8 cellular contexts compared by ENCODE assay signal in the genomic region with DNA sequence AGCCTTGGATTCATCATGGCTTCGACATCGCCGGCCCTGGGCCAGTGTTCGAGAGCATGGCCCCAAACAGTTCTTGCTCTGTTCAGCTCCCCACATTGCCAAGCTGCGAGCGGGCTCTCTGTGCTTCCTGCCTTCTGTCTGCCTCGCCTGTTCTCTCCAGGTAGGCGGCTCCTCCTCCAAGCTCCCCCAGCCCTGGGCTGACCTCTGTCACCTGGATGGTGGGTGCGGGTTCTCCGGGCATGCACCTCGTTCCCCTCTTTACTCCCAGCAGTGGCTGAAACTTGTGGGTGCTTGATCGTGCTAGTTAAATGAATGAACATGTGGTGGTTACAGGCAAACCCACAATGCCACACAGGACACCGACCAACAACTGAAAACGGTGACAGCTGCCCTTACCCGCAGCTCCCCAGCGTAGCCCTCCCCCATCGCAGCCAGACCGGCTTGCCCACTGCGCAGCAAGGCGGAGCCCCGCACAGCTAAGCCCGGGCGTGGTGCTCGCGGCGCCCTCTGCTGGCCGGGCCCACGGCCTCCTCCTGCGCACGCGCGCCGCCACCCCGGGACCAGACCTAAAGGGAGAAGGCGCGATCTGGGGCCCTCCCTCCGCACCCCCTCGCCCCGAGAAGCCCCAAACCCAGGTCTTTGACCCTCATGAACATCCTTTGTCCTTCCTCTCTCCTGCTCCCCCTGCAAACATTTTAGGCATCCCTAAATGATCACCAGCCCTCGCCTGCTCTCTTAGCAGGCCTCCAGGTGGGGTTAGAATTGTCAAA. TPM values are rescaled to one million over a fixed set of nuclear protein-coding genes. Genes with fewer than 3 reads are reported as not detected.
DNase-seq lines count a peak whose midpoint lies in the region; ATAC-seq, FAIRE-seq and TF ChIP-seq lines count a peak whose summit lies in the region.

No MANE protein-coding gene starts in this region.

- TF ChIP-seq CTCF in D721Med (IDR thresholded peaks at IDR 0.05; ENCODE audit: insufficient read depth, missing control alignments) = peak; percentile 92

- no peaks in the 10 kb centered on the region for H3K27me3 ChIP-seq in muscle layer of duodenum (ENCODE audit: low read depth, low read length)

- no peaks in the 10 kb centered on the region for H3K36me3 ChIP-seq in muscle layer of duodenum (ENCODE audit: control insufficient read depth in 1 of 2, insufficient read depth in 2 of 2, low read length in 2 of 2)

- H3K9me3 ChIP-seq in muscle layer of duodenum (ENCODE audit: control insufficient read depth in 1 of 2, low read length in 2 of 2) = no peaks in the 10 kb centered on the region

- FAIRE-seq in D721Med (lab: Jason Lieb, UNC) = no peak

- peak overlapping the region; percentile 90 for H3K27ac ChIP-seq in muscle layer of duodenum (ENCODE audit: low read length)

- DNase-seq in D721Med (ENCODE audit: insufficient read length, low spot score) (peak; percentile 92), OCI-M1 (lab: John Stamatoyannopoulos, UW) (peak; percentile 91)
- peak; percentile 94 for DNase-seq in activated T-cell treated with anti-CD3 and anti-CD28 coated beads, Interleukin-2, amount 50 U/mL, for 1 hour
- DNase-seq in stimulated activated CD8-positive, alpha-beta memory T cell treated with anti-CD3 and anti-CD28 coated beads, Interleukin-7, amount 100 ng/mL, for 24 hours (ENCODE audit: low read depth) = peak; percentile 81

- peak overlapping the region; percentile 64 to 81 for H3K4me3 ChIP-seq in muscle layer of duodenum (ENCODE audit: low read depth in 1 of 2, low read length in 2 of 2)

- peak; percentile 21; the same call in 1 of the 2 replicates for TF ChIP-seq RAD21 in Ishikawa (IDR thresholded peaks at IDR 0.05; ENCODE audit: low read depth)

- peak; percentile 54 for ATAC-seq in GM21529 (IDR thresholded peaks at IDR 0.05; ENCODE audit: unreplicated experiment)
- ATAC-seq in esophagus mucosa = peak; percentile 85

- peak; percentile 34; the same call in 1 of the 2 replicates for TF ChIP-seq EP300 in Ishikawa (IDR thresholded peaks at IDR 0.05; ENCODE audit: borderline replicate concordance)

- peaks cover 5 to 8% of the 10 kb centered on the region in 2 donors for H3K4me1 ChIP-seq in muscle layer of duodenum (ENCODE audit: control insufficient read depth in 1 of 2, insufficient read depth in 2 of 2, low read length in 2 of 2)

TF ChIP-seq in Ishikawa, 13 proteins besides CTCF, POLR2A, EP300 and RAD21:
- TF ChIP-seq EGR1 (IDR thresholded peaks at IDR 0.05) (no peak), FOXM1 (IDR thresholded peaks at IDR 0.05; ENCODE audit: borderline replicate concordance, low read depth) (no peak; the same call in 1 of the 2 replicates), NFIC (IDR thresholded peaks at IDR 0.05) (no peak), CREB1 (IDR thresholded peaks at IDR 0.05; ENCODE audit: low read depth) (no peak), CEBPB (IDR thresholded peaks at IDR 0.05) (no peak), TEAD4 (IDR thresholded peaks at IDR 0.05) (0 out of 2 replicates have a peak, but pooled peaks have one; percentile 18), TCF12 (IDR thresholded peaks at IDR 0.05; ENCODE audit: low read depth) (peak; percentile 66; the same call in 1 of the 2 replicates), YY1 (IDR thresholded peaks at IDR 0.05; ENCODE audit: low read depth) (peak; percentile 15; the same call in 1 of the 2 replicates), TAF1 (IDR thresholded peaks at IDR 0.05; ENCODE audit: low read depth) (peak; percentile 71), ZBTB7A (IDR thresholded peaks at IDR 0.05; ENCODE audit: low read depth) (peak; percentile 78; the same call in 1 of the 2 replicates)
- TF ChIP-seq, protein P1, sequence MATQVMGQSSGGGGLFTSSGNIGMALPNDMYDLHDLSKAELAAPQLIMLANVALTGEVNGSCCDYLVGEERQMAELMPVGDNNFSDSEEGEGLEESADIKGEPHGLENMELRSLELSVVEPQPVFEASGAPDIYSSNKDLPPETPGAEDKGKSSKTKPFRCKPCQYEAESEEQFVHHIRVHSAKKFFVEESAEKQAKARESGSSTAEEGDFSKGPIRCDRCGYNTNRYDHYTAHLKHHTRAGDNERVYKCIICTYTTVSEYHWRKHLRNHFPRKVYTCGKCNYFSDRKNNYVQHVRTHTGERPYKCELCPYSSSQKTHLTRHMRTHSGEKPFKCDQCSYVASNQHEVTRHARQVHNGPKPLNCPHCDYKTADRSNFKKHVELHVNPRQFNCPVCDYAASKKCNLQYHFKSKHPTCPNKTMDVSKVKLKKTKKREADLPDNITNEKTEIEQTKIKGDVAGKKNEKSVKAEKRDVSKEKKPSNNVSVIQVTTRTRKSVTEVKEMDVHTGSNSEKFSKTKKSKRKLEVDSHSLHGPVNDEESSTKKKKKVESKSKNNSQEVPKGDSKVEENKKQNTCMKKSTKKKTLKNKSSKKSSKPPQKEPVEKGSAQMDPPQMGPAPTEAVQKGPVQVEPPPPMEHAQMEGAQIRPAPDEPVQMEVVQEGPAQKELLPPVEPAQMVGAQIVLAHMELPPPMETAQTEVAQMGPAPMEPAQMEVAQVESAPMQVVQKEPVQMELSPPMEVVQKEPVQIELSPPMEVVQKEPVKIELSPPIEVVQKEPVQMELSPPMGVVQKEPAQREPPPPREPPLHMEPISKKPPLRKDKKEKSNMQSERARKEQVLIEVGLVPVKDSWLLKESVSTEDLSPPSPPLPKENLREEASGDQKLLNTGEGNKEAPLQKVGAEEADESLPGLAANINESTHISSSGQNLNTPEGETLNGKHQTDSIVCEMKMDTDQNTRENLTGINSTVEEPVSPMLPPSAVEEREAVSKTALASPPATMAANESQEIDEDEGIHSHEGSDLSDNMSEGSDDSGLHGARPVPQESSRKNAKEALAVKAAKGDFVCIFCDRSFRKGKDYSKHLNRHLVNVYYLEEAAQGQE (IDR thresholded peaks at IDR 0.05; ENCODE audit: low read depth) = no peak
- TF ChIP-seq, protein P2, sequence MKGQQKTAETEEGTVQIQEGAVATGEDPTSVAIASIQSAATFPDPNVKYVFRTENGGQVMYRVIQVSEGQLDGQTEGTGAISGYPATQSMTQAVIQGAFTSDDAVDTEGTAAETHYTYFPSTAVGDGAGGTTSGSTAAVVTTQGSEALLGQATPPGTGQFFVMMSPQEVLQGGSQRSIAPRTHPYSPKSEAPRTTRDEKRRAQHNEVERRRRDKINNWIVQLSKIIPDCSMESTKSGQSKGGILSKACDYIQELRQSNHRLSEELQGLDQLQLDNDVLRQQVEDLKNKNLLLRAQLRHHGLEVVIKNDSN (IDR thresholded peaks at IDR 0.05) = no peak
- TF ChIP-seq, protein P3, sequence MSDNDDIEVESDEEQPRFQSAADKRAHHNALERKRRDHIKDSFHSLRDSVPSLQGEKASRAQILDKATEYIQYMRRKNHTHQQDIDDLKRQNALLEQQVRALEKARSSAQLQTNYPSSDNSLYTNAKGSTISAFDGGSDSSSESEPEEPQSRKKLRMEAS (IDR thresholded peaks at IDR 0.05) = peak; percentile 63
TF ChIP-seq in Ishikawa: peak in this region for 6.

RNA-seq across cellular contexts. Expression of a gene that starts 22.9 kb away (rescaled TPM):
- 725 TPM for total RNA-seq in esophagus mucosa

RNA-seq across cellular contexts. Expression of a gene that starts 41.4 kb away (rescaled TPM):
- 380 TPM for total RNA-seq in esophagus mucosa

RNA-seq across cellular contexts. Expression of a gene that starts 46.4 kb away (rescaled TPM):
- not detected for total RNA-seq in esophagus mucosa

RNA-seq across cellular contexts. Expression of a gene that starts 53.2 kb away (rescaled TPM):
- 2,310 TPM for total RNA-seq in esophagus mucosa

Comparison
In these comparisons a context has a peak if more than half of its experiments do, and no peak if none do; other contexts are left out.
1. Peak in every context shown above with its lines: DNase-seq, ATAC-seq, H3K4me3 ChIP-seq and H3K27ac ChIP-seq.